ENCODE assay signal across 11 cellular contexts in genomic region chr4:52868138-52868537, GRCh38. TPM values are rescaled to one million over a fixed set of nuclear protein-coding genes. Genes with fewer than 3 reads are reported as not detected.
DNase-seq lines count a peak whose midpoint lies in the region; ATAC-seq and TF ChIP-seq lines count a peak whose summit lies in the region.
"Had no signal": no experiment of that assay in that cellular context is flagged by ENCODE, and none has a peak within 500 bp of the region (broad histone marks: within the 10 kb centered on the region; RNA-seq: fewer than 3 reads in every experiment).

No MANE protein-coding gene starts in this region.

- peak in 1 of 2 donors; percentile 22 for TF ChIP-seq POLR2A in thyroid gland (IDR thresholded peaks at IDR 0.05)

- no peak overlapping the region for H3K4me3 ChIP-seq in thyroid gland (replicated peaks in 1 of 3)
- H3K4me3 ChIP-seq: A549 had no signal

- peaks cover 22% of the 10 kb centered on the region for H3K36me3 Mint-ChIP-seq in activated T-cell treated with anti-CD3 and anti-CD28 coated beads, Interleukin-2, amount 50 U/mL, for 24 hours (ENCODE audit: low read depth)

- TF ChIP-seq CTCF in thyroid gland (IDR thresholded peaks at IDR 0.05), result peak in 3 of 6 experiments; percentile 35 to 54 (median 37)

- H3K27me3 ChIP-seq in thyroid gland, result no peaks in the 10 kb centered on the region

- 20 to 22% methylated on average over 8 of the region's 8 CpGs for WGBS in thyroid gland, 2 donors

- H3K27ac ChIP-seq in thyroid gland, result peak overlapping the region; percentile 54 to 72 (median 66)
- H3K27ac ChIP-seq: A549 had no signal

- DNase-seq in NCI-H1417 (lab: John Stamatoyannopoulos, UW) (peak in 2 of 3 experiments; percentile 5 to 73), NCI-H1417 treated with DMSO at 0.1 percent for 48 hours (lab: John Stamatoyannopoulos, UW) (no peak), cerebellum (ENCODE audit: low spot score) (peak; percentile 63), left kidney (ENCODE audit: low read depth, low spot score) (peak; percentile 84), thyroid gland (peak; percentile 84 to 88), DMS114 treated with DMSO at 0.1 percent for 48 hours (lab: John Stamatoyannopoulos, UW; ENCODE audit: unreplicated experiment) (no peak)
- DNase-seq in activated T-cell treated with anti-CD3 and anti-CD28 coated beads, Interleukin-2, amount 50 U/mL, for 24 hours, result no peak
- DNase-seq: effector memory CD4-positive, alpha-beta T cell; GF-D8 had no signal

- intact Hi-C loops in thyroid gland (cut with DNase I), result no loop called here

- no peak for ATAC-seq in HG03378 (IDR thresholded peaks at IDR 0.05; ENCODE audit: unreplicated experiment)
- ATAC-seq: A549 had no signal

- H3K4me3 Mint-ChIP-seq in activated T-cell treated with anti-CD3 and anti-CD28 coated beads, Interleukin-2, amount 50 U/mL, for 24 hours, result no peak overlapping the region

- H3K4me1 ChIP-seq in thyroid gland, result peaks cover 18 to 45% of the 10 kb centered on the region in 2 donors
- H3K4me1 ChIP-seq: A549 had no signal

- H3K27me3 Mint-ChIP-seq in activated T-cell treated with anti-CD3 and anti-CD28 coated beads, Interleukin-2, amount 50 U/mL, for 24 hours, result peaks cover 10% of the 10 kb centered on the region

- H3K9me3 ChIP-seq in thyroid gland, result no peaks in the 10 kb centered on the region
- H3K9me3 ChIP-seq: A549 had no signal

- H3K27ac Mint-ChIP-seq in activated T-cell treated with anti-CD3 and anti-CD28 coated beads, Interleukin-2, amount 50 U/mL, for 24 hours, result no peak overlapping the region

- no peaks in the 10 kb centered on the region for H3K4me1 Mint-ChIP-seq in activated T-cell treated with anti-CD3 and anti-CD28 coated beads, Interleukin-2, amount 50 U/mL, for 24 hours (ENCODE audit: low read depth)

- H3K9me3 Mint-ChIP-seq in activated T-cell treated with anti-CD3 and anti-CD28 coated beads, Interleukin-2, amount 50 U/mL, for 24 hours, result no peaks in the 10 kb centered on the region

- H3K36me3 ChIP-seq in thyroid gland, result no peaks in the 10 kb centered on the region

RNA-seq across cellular contexts. Expression of gene RASL11B, which starts 6.0 kb away (rescaled TPM):
- total RNA-seq in cerebellum, result 6.0 TPM
- total RNA-seq in thyroid gland, result 1 to 10 TPM in 1 of 4 donors, under 1 TPM in 3; 0.45 to 3.6 (median 0.60) TPM

Comparison
In these comparisons a context has a peak if more than half of its experiments do, and no peak if none do; other contexts are left out.
1. DNase-seq: peak in NCI-H1417 (2 of 3), cerebellum (single experiment), left kidney (single experiment) and thyroid gland (2 of 2); none in NCI-H1417 treated with DMSO at 0.1 percent for 48 hours (single experiment), DMS114 treated with DMSO at 0.1 percent for 48 hours (single experiment) and activated T-cell treated with anti-CD3 and anti-CD28 coated beads, Interleukin-2, amount 50 U/mL, for 24 hours (single experiment).